In the genomic region with DNA sequence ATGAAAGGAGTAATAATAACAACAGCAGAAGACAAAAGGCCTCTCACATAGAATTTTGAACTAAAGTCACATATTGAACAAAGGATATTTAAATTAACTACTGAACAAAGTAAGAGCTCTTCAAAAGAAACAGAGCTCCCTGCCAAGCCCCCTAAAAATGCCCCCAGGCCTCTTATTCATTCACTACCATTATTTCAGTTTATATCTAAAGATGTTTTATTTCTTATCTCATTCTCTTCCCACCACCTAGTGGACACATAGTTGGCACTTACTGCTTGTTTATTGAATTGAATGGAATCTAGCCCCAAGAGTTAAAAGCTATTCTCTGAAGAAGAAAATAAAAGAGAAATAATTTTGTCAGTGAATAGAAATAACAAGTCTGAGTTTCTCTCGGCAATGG, we compare ENCODE assay signal across 11 cellular contexts. TPM values are rescaled to one million over a fixed set of nuclear protein-coding genes. Genes with fewer than 3 reads are reported as not detected.
A peak's percentile ranks its signal among the peaks of the same experiment; 100 is the strongest.
DNase-seq lines count a peak whose midpoint lies in the region; ATAC-seq, FAIRE-seq and TF ChIP-seq lines count a peak whose summit lies in the region.
"Had no signal": no experiment of that assay in that cellular context is flagged by ENCODE, and none has a peak within 500 bp of the region (broad histone marks: within the 10 kb centered on the region; RNA-seq: fewer than 3 reads in every experiment).

No MANE protein-coding gene starts in this region.

- H3K27ac ChIP-seq in DOHH2 (ENCODE audit: low read depth, low read length) (no peak overlapping the region), MM.1S (ENCODE audit: low read length) (no peak overlapping the region), endothelial cell of umbilical vein (ENCODE audit: insufficient read depth, low read depth, low read length) (no peak overlapping the region), aorta (ENCODE audit: low read depth in 1 of 2, low read length in 2 of 2) (no peak overlapping the region)

- dilution Hi-C loops in endothelial cell of umbilical vein (cut with MboI; ENCODE audit: extremely low pct_ligation_motif_present, low sequenced_read_pairs), result no loop called here

- no peaks in the 10 kb centered on the region for H3K27me3 ChIP-seq in DOHH2 (ENCODE audit: control insufficient read depth, low read length)
- no peaks in the 10 kb centered on the region for H3K27me3 ChIP-seq in MM.1S (replicated peaks; ENCODE audit: insufficient read depth, low read length)
- no peaks in the 10 kb centered on the region for H3K27me3 ChIP-seq in endothelial cell of umbilical vein (ENCODE audit: control insufficient read depth in 2 of 2, insufficient read depth in 2 of 2, low read length in 2 of 2)
- no peaks in the 10 kb centered on the region for H3K27me3 ChIP-seq in aorta (ENCODE audit: control insufficient read depth in 1 of 2, insufficient read depth in 2 of 2, low read length in 1 of 2)

- H3K9me3 ChIP-seq in DOHH2 (ENCODE audit: control insufficient read depth, insufficient read depth, low read length) (no peaks in the 10 kb centered on the region), MM.1S (replicated peaks; ENCODE audit: insufficient read depth, low read length) (no peaks in the 10 kb centered on the region), endothelial cell of umbilical vein (replicated peaks; ENCODE audit: control insufficient read depth, insufficient read depth, low read length) (no peaks in the 10 kb centered on the region), aorta (ENCODE audit: control insufficient read depth, low read length) (no peaks in the 10 kb centered on the region)

- H3K4me3 ChIP-seq in DOHH2 (ENCODE audit: low read length) (no peak overlapping the region), MM.1S (ENCODE audit: low read length) (no peak overlapping the region), endothelial cell of umbilical vein (replicated peaks in 1 of 3; ENCODE audit: insufficient read depth in 1 of 3, low read depth in 1 of 3, low read length in 3 of 3) (no peak overlapping the region), retinal pigment epithelial cell (ENCODE audit: low read length) (no peak overlapping the region), aorta (ENCODE audit: low read length in 2 of 2) (no peak overlapping the region)

- intact Hi-C loops in endothelial cell of umbilical vein (cut with micrococcal nuclease) (loop anchor here (1.0 to 2.0 kb wide), 3 partner anchors 79 to 149 kb away; no protein-coding TSS in a partner anchor), aorta (cut with DNase I) (loop anchor here in 1 of 2 donors (5.0 kb wide), 2 partner anchors 33 to 47 kb away; no protein-coding TSS in a partner anchor)

- FAIRE-seq in endothelial cell of umbilical vein (lab: Jason Lieb, UNC), result no peak

- H3K9me2 ChIP-seq in DOHH2 (replicated peaks; ENCODE audit: control insufficient read depth, low read length) (no peaks in the 10 kb centered on the region), MM.1S (replicated peaks; ENCODE audit: insufficient read depth, low read length) (no peaks in the 10 kb centered on the region)

- H3K9ac ChIP-seq in MM.1S (ENCODE audit: low read length), result no peak overlapping the region
- H3K9ac ChIP-seq in endothelial cell of umbilical vein (replicated peaks; ENCODE audit: extremely low read depth, insufficient read depth, low read length), result no peak overlapping the region

- peaks cover 12% of the 10 kb centered on the region; the same call in 1 of the 2 replicates for H3F3A ChIP-seq in DOHH2 (ENCODE audit: control insufficient read depth, insufficient read depth)
- H3F3A ChIP-seq in MM.1S (ENCODE audit: insufficient read depth, low read length), result no peaks in the 10 kb centered on the region

- TF ChIP-seq POLR2A in endothelial cell of umbilical vein (IDR thresholded peaks at IDR 0.05; ENCODE audit: low read depth, low read length), result no peak

- POLR2A ChIA-PET in endothelial cell of umbilical vein (lab: Charles Lee), result no interaction called here

- H3K4me2 ChIP-seq in DOHH2 (ENCODE audit: low read length), result no peak overlapping the region
- no peak overlapping the region for H3K4me2 ChIP-seq in MM.1S (ENCODE audit: low read depth, low read length)
- no peak overlapping the region for H3K4me2 ChIP-seq in endothelial cell of umbilical vein (ENCODE audit: insufficient read depth, low read length)

- ATAC-seq in aorta (ENCODE audit: low FRiP score) (no peak), GM19023 (IDR thresholded peaks at IDR 0.05; ENCODE audit: unreplicated experiment) (no peak)
- ATAC-seq: stimulated activated naive CD8-positive, alpha-beta T cell treated with anti-CD3 and anti-CD28 coated beads, Interleukin-15, amount 100 ng/mL, for 72 hours had no signal

- H4K20me1 ChIP-seq in DOHH2 (ENCODE audit: control insufficient read depth, insufficient read depth, low read depth, low read length), result no peaks in the 10 kb centered on the region
- no peaks in the 10 kb centered on the region for H4K20me1 ChIP-seq in MM.1S (ENCODE audit: insufficient read depth, low read length)
- H4K20me1 ChIP-seq in endothelial cell of umbilical vein (replicated peaks; ENCODE audit: control insufficient read depth, extremely low read depth, insufficient read depth, low read length), result no peaks in the 10 kb centered on the region

- H3K36me3 ChIP-seq in DOHH2 (ENCODE audit: control insufficient read depth, low read length) (peaks cover 3% of the 10 kb centered on the region; the same call in 1 of the 2 replicates), MM.1S (replicated peaks; ENCODE audit: insufficient read depth, low read length) (no peaks in the 10 kb centered on the region), endothelial cell of umbilical vein (ENCODE audit: control insufficient read depth in 2 of 2, extremely low read depth in 1 of 2, insufficient read depth in 2 of 2, low read length in 2 of 2) (peaks cover 2 to 7% of the 10 kb centered on the region in 2 experiments), aorta (ENCODE audit: control insufficient read depth in 1 of 2, insufficient read depth in 2 of 2, low read length in 1 of 2) (no peaks in the 10 kb centered on the region)

- 3 to 5% methylated on average over 1 of the region's 1 CpG for WGBS in aorta, 2 donors

- BruUV-seq in endothelial cell of umbilical vein (replicated peaks; lab: Mats Ljungman, UMichigan), result no TSS peak

- DNase-seq in MM.1S (no peak), endothelial cell of umbilical vein (ENCODE audit: low read depth, low spot score) (peak; percentile 51), retinal pigment epithelial cell (ENCODE audit: low read depth) (no peak), aorta (no peak), NCI-H1092 treated with DMSO at 0.1 percent for 48 hours (lab: John Stamatoyannopoulos, UW) (no peak)
- DNase-seq: activated CD4-positive, alpha-beta T cell treated with anti-CD3 and anti-CD28 coated beads, Interleukin-2, amount 50 U/mL, for 1 hour; effector CD8-positive, alpha-beta T cell; NCI-H2081 treated with DMSO at 0.1 percent for 48 hours; stimulated activated naive CD8-positive, alpha-beta T cell treated with anti-CD3 and anti-CD28 coated beads, Interleukin-15, amount 100 ng/mL, for 72 hours had no signal

- H2AFZ ChIP-seq in MM.1S (ENCODE audit: low read length), result no peak overlapping the region
- H2AFZ ChIP-seq in endothelial cell of umbilical vein (ENCODE audit: low read depth, low read length), result no peak overlapping the region

- no peaks in the 10 kb centered on the region for H3K9me1 ChIP-seq in endothelial cell of umbilical vein (replicated peaks; ENCODE audit: control insufficient read depth, extremely low read depth, insufficient read depth, low read length)

- CTCF ChIA-PET in endothelial cell of umbilical vein (lab: Charles Lee), result interaction anchor here (0.7 to 3.4 kb wide), 29 partner anchors 9 to 156 kb away, joined by 3 to 32 read pairs (median 6); a partner anchor contains a TSS

- TF ChIP-seq CTCF in DOHH2 (IDR thresholded peaks at IDR 0.05; ENCODE audit: low read depth, low read length, poor library complexity, severe bottlenecking) (peak; percentile 47), MM.1S (IDR thresholded peaks at IDR 0.05; ENCODE audit: low read length) (peak; percentile 13; the same call in 1 of the 2 replicates), endothelial cell of umbilical vein (IDR thresholded peaks at IDR 0.05; ENCODE audit: extremely low read depth in 1 of 2, insufficient read depth in 1 of 2, low read depth in 1 of 2, low read length in 2 of 2) (peak; percentile 9 to 14), retinal pigment epithelial cell (conservative IDR thresholded peaks at IDR 0.05; ENCODE audit: low read depth, low read length) (peak; percentile 45)

- peaks cover 51% of the 10 kb centered on the region for H3K4me1 ChIP-seq in DOHH2 (ENCODE audit: control insufficient read depth, low read length)
- H3K4me1 ChIP-seq in MM.1S (ENCODE audit: low read length), result peaks cover 8% of the 10 kb centered on the region; the same call in 1 of the 2 replicates
- H3K4me1 ChIP-seq in endothelial cell of umbilical vein (ENCODE audit: control insufficient read depth, extremely low read depth, insufficient read depth, low read length), result peaks cover 10% of the 10 kb centered on the region
- H3K4me1 ChIP-seq in aorta (ENCODE audit: control insufficient read depth in 1 of 2, insufficient read depth in 2 of 2, low read length in 2 of 2), result peaks cover 2 to 10% of the 10 kb centered on the region in 2 donors

- H3K79me2 ChIP-seq in DOHH2 (ENCODE audit: control insufficient read depth, low read length) (peaks cover 26% of the 10 kb centered on the region), MM.1S (ENCODE audit: low read length) (no peaks in the 10 kb centered on the region), endothelial cell of umbilical vein (ENCODE audit: control insufficient read depth, insufficient read depth, low read length) (peaks cover 67% of the 10 kb centered on the region)

TF ChIP-seq in endothelial cell of umbilical vein, 7 proteins besides CTCF, POLR2A, EP300 and RAD21 (continues in another document):
- TF ChIP-seq GATA2 (IDR thresholded peaks at IDR 0.05; ENCODE audit: insufficient read depth, insufficient read length, low read depth, low read length), result no peak
- no peak for TF ChIP-seq FOS (IDR thresholded peaks at IDR 0.05; ENCODE audit: borderline replicate concordance, insufficient read depth, low read length)
- no peak for TF ChIP-seq POLR2AphosphoS5 (IDR thresholded peaks at IDR 0.05; ENCODE audit: insufficient read depth, low read depth, low read length)
- no peak for TF ChIP-seq MYC (IDR thresholded peaks at IDR 0.05; ENCODE audit: low read depth, low read length)
- TF ChIP-seq JUN (IDR thresholded peaks at IDR 0.05; ENCODE audit: borderline replicate concordance, insufficient read depth, insufficient read length, low read depth), result no peak

RNA-seq across cellular contexts. Expression of a gene that starts 37.4 kb away (rescaled TPM):
- total RNA-seq in endothelial cell of umbilical vein (203 and 231 TPM in 2 replicates), aorta (100 to 1,000 TPM; 312 to 499 TPM)
- polyA plus RNA-seq in endothelial cell of umbilical vein (92.7 and 95.4 TPM in 2 replicates), aorta (100 to 1,000 TPM in 1 of 2 donors, 10 to 100 TPM in 1; 31.6 to 147 TPM)
- 82.0 and 83.1 TPM in 2 replicates for polyA plus RNA-seq in endothelial cell of umbilical vein (2011; cell fraction: cytosol; rRNA removed)
- polyA plus RNA-seq in endothelial cell of umbilical vein (2011; cell fraction: nucleus; rRNA removed), result 242 and 287 TPM in 2 replicates
- 141 and 150 TPM in 2 replicates for polyA plus RNA-seq in endothelial cell of umbilical vein (2012)
- 182 and 207 TPM in 2 replicates for polyA minus RNA-seq in endothelial cell of umbilical vein
- polyA minus RNA-seq in endothelial cell of umbilical vein (2011; cell fraction: cytosol; rRNA and poly(A)+ RNA removed), result 40.0 TPM
- polyA minus RNA-seq in endothelial cell of umbilical vein (2011; cell fraction: nucleus; rRNA and poly(A)+ RNA removed), result 197 and 317 TPM in 2 replicates
